22 cellular contexts compared by ENCODE assay signal in genomic region chr4:25795091-25795490, GRCh38.
"Had no signal": no experiment of that assay in that cellular context is flagged by ENCODE, and none has a peak within 500 bp of the region (broad histone marks: within the 10 kb centered on the region; RNA-seq: fewer than 3 reads in every experiment).

No MANE protein-coding gene starts in this region.

- ATAC-seq: activated naive CD8-positive, alpha-beta T cell treated with anti-CD3 and anti-CD28 coated beads, Interleukin-2, amount 50 U/mL, for 24 hours; esophagus mucosa; gastroesophageal sphincter; heart left ventricle; natural killer cell; stimulated activated naive CD8-positive, alpha-beta T cell treated with anti-CD3 and anti-CD28 coated beads, Interleukin-15, amount 100 ng/mL, for 72 hours had no signal

- H3K4me1 Mint-ChIP-seq: activated CD4-positive, alpha-beta T cell treated with anti-CD3 and anti-CD28 coated beads, Interleukin-2, amount 10 ng/mL, durations not matched to agents 7 days and 5 days; activated naive CD4-positive, alpha-beta T cell treated with anti-CD3 and anti-CD28 coated beads, Interleukin-2, amount 10 ng/mL, durations not matched to agents 7 days and 5 days; activated naive CD8-positive, alpha-beta T cell treated with anti-CD3 and anti-CD28 coated beads, Interleukin-2, amount 50 U/mL, for 24 hours; stimulated activated naive CD8-positive, alpha-beta T cell treated with anti-CD3 and anti-CD28 coated beads, Interleukin-15, amount 100 ng/mL, for 72 hours had no signal

- H3K4me3 Mint-ChIP-seq: activated CD4-positive, alpha-beta T cell treated with anti-CD3 and anti-CD28 coated beads, Interleukin-2, amount 10 ng/mL, durations not matched to agents 7 days and 5 days; activated naive CD4-positive, alpha-beta T cell treated with anti-CD3 and anti-CD28 coated beads, Interleukin-2, amount 10 ng/mL, durations not matched to agents 7 days and 5 days; activated naive CD8-positive, alpha-beta T cell treated with anti-CD3 and anti-CD28 coated beads, Interleukin-2, amount 50 U/mL, for 24 hours; central memory CD8-positive, alpha-beta T cell; natural killer cell; stimulated activated naive CD8-positive, alpha-beta T cell treated with anti-CD3 and anti-CD28 coated beads, Interleukin-15, amount 100 ng/mL, for 72 hours had no signal

- DNase-seq: activated CD4-positive, alpha-beta T cell treated with anti-CD3 and anti-CD28 coated beads, Interleukin-2, amount 10 ng/mL, durations not matched to agents 7 days and 5 days; activated CD8-positive, alpha-beta memory T cell treated with anti-CD3 and anti-CD28 coated beads, Interleukin-2, amount 50 U/mL, for 48 hours; activated effector memory CD4-positive, alpha-beta T cell treated with Interleukin-2 at 50 U/mL for 16 hours; activated naive CD4-positive, alpha-beta T cell treated with anti-CD3 and anti-CD28 coated beads, Interleukin-2, amount 10 ng/mL, durations not matched to agents 7 days and 5 days; activated naive CD8-positive, alpha-beta T cell treated with anti-CD3 and anti-CD28 coated beads, Interleukin-2, amount 50 U/mL, for 24 hours; activated T-cell treated with anti-CD3 and anti-CD28 coated beads, Interleukin-2, amount 50 U/mL, for 48 hours; anterior cingulate cortex; brain microvascular endothelial cell; heart left ventricle; left ventricle myocardium inferior; mammary epithelial cell; natural killer cell; stimulated activated CD4-positive, alpha-beta T cell treated with anti-CD3 and anti-CD28 coated beads, Interleukin-15, amount 100 ng/mL, for 24 hours; stimulated activated CD4-positive, alpha-beta T cell treated with anti-CD3 and anti-CD28 coated beads, Interleukin-4, amount 100 ng/mL, for 1 hour; stimulated activated naive CD8-positive, alpha-beta T cell treated with anti-CD3 and anti-CD28 coated beads, Interleukin-15, amount 100 ng/mL, for 72 hours had no signal

- H3K27ac Mint-ChIP-seq: activated CD4-positive, alpha-beta T cell treated with anti-CD3 and anti-CD28 coated beads, Interleukin-2, amount 10 ng/mL, durations not matched to agents 7 days and 5 days; activated naive CD4-positive, alpha-beta T cell treated with anti-CD3 and anti-CD28 coated beads, Interleukin-2, amount 10 ng/mL, durations not matched to agents 7 days and 5 days; activated naive CD8-positive, alpha-beta T cell treated with anti-CD3 and anti-CD28 coated beads, Interleukin-2, amount 50 U/mL, for 24 hours; natural killer cell; stimulated activated naive CD8-positive, alpha-beta T cell treated with anti-CD3 and anti-CD28 coated beads, Interleukin-15, amount 100 ng/mL, for 72 hours had no signal

- H3K27ac ChIP-seq: coronary artery, gastroesophageal sphincter, heart left ventricle, left ventricle myocardium inferior, suprapubic skin, upper lobe of left lung had no signal

- H3K9me3 ChIP-seq: gastroesophageal sphincter, heart left ventricle, left ventricle myocardium inferior, suprapubic skin, upper lobe of left lung had no signal

- H3K27me3 ChIP-seq: brain microvascular endothelial cell, heart left ventricle, suprapubic skin, upper lobe of left lung had no signal

- H3K36me3 ChIP-seq: brain microvascular endothelial cell, gastroesophageal sphincter, suprapubic skin had no signal

- H3K27me3 Mint-ChIP-seq: activated CD4-positive, alpha-beta T cell treated with anti-CD3 and anti-CD28 coated beads, Interleukin-2, amount 10 ng/mL, durations not matched to agents 7 days and 5 days; activated naive CD4-positive, alpha-beta T cell treated with anti-CD3 and anti-CD28 coated beads, Interleukin-2, amount 10 ng/mL, durations not matched to agents 7 days and 5 days; activated naive CD8-positive, alpha-beta T cell treated with anti-CD3 and anti-CD28 coated beads, Interleukin-2, amount 50 U/mL, for 24 hours; central memory CD8-positive, alpha-beta T cell; stimulated activated naive CD8-positive, alpha-beta T cell treated with anti-CD3 and anti-CD28 coated beads, Interleukin-15, amount 100 ng/mL, for 72 hours had no signal

- H3K4me3 ChIP-seq: coronary artery, gastroesophageal sphincter, heart left ventricle, left ventricle myocardium inferior, skin epidermis, suprapubic skin, upper lobe of left lung had no signal

- H3K9me3 Mint-ChIP-seq: activated CD4-positive, alpha-beta T cell treated with anti-CD3 and anti-CD28 coated beads, Interleukin-2, amount 10 ng/mL, durations not matched to agents 7 days and 5 days; activated naive CD4-positive, alpha-beta T cell treated with anti-CD3 and anti-CD28 coated beads, Interleukin-2, amount 10 ng/mL, durations not matched to agents 7 days and 5 days; activated naive CD8-positive, alpha-beta T cell treated with anti-CD3 and anti-CD28 coated beads, Interleukin-2, amount 50 U/mL, for 24 hours; central memory CD8-positive, alpha-beta T cell; natural killer cell; stimulated activated naive CD8-positive, alpha-beta T cell treated with anti-CD3 and anti-CD28 coated beads, Interleukin-15, amount 100 ng/mL, for 72 hours had no signal

- H3K4me1 ChIP-seq: gastroesophageal sphincter, heart left ventricle, left ventricle myocardium inferior, suprapubic skin, upper lobe of left lung had no signal
